In genomic region chr6:12490376-12490903, GRCh38 we compare ENCODE assay signal across 1 cellular context.
TF ChIP-seq lines count a peak whose summit lies in the region.

No MANE protein-coding gene starts in this region.

TF ChIP-seq in endothelial cell of umbilical vein, 7 proteins besides CTCF, POLR2A, EP300 and RAD21 (continued from another document):
- TF ChIP-seq FOS (IDR thresholded peaks at IDR 0.05; ENCODE audit: borderline replicate concordance, insufficient read depth, low read length) = peak; percentile 3
